Comparison of ENCODE assay signal across 1 cellular context in genomic region chr16:87391950-87392822, GRCh38.
TF ChIP-seq lines count a peak whose summit lies in the region.

MAP1LC3B (plus strand) TSS chr16:87392336; CDS start chr16:87392428, 92 bp downstream.

TF ChIP-seq in GM12878, 131 proteins besides CTCF, POLR2A, EP300 and RAD21 (continued from another document):
- no peak for TF ChIP-seq PRDM15 (CRISPR knock-in tag; IDR thresholded peaks at IDR 0.05)
- no peak for TF ChIP-seq E2F4 (IDR thresholded peaks at IDR 0.05; ENCODE audit: low read depth, low read length)
TF ChIP-seq in GM12878: peak in this region for 51.
